8 cellular contexts compared by ENCODE assay signal in the genomic region with DNA sequence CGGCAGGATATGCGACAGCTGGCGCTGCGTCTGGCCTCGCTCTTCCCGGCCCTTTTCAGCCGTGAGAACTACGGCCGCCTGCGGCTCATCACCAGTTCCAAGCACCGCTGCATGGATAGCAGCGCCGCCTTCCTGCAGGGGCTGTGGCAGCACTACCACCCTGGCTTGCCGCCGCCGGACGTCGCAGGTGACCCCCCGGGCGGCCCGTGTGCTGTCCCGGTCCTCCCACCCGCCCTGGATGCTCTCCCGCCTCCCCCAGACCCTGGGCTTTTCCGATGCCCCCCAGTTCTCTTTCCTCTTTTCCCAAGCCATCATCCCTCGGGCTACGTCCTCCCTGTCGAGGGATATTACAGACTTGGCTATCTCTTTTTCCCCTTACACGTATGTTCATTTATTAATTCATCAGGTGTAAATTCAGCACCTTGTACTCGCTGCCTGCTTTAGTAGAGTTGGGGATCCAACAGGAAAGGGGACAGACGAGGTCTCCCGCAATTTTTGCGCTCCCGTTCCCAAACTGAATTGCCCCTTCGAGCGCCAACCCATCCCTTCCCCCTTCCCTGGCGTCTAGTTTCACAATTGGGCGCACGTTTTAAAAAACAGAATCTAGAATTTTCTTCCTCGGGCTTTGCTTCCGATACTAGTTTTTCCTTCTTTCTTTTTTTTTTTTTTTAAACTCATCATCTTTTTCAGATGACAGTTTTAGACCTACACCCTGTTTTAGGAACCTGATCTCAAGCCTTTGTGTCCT. TPM values are rescaled to one million over a fixed set of nuclear protein-coding genes. Genes with fewer than 3 reads are reported as not detected.
DNase-seq lines count a peak whose midpoint lies in the region; ATAC-seq and TF ChIP-seq lines count a peak whose summit lies in the region.

No MANE protein-coding gene starts in this region.

- ATAC-seq in WTC11: peak; percentile 63
- ATAC-seq in left colon: peak; percentile 88

- H3K27me3 ChIP-seq in MG63: no peaks in the 10 kb centered on the region

- no peaks in the 10 kb centered on the region for H3K9me3 ChIP-seq in MG63

- TF ChIP-seq CTCF in WTC11 (IDR thresholded peaks at IDR 0.05) (no peak), chondrocyte (IDR thresholded peaks at IDR 0.05) (peak; percentile 81)

- H3K4me3 Mint-ChIP-seq in WTC11 (peak overlapping the region; percentile 95), chondrocyte (ENCODE audit: unreplicated experiment) (peak overlapping the region; percentile 90)

- peak; percentile 12 for DNase-seq in NCI-H2196 (lab: John Stamatoyannopoulos, UW; ENCODE audit: unreplicated experiment)
- no peak for DNase-seq in NCI-H2196 treated with DMSO at 0.1 percent for 48 hours (lab: John Stamatoyannopoulos, UW; ENCODE audit: unreplicated experiment)
- peak; percentile 73 for DNase-seq in HEK293T (ENCODE audit: extremely low spot score)
- peak; percentile 62 for DNase-seq in MG63
- DNase-seq in WTC11 (ENCODE audit: low spot score): peak; percentile 65
- DNase-seq in chondrocyte (ENCODE audit: low spot score): peak; percentile 79
- DNase-seq in left colon: peak; percentile 66 to 75
- DNase-seq in stimulated activated CD4-positive, alpha-beta T cell treated with anti-CD3 and anti-CD28 coated beads, Interleukin-2, amount 100 ng/mL, for 24 hours: peak; percentile 49 to 60

- H3K27ac Mint-ChIP-seq in WTC11: peak overlapping the region; percentile 77
- H3K27ac Mint-ChIP-seq in chondrocyte (ENCODE audit: unreplicated experiment): peak overlapping the region; percentile 86

- peak overlapping the region; percentile 71 for H3K4me3 ChIP-seq in MG63

- intact Hi-C loops in left colon (cut with DNase I, micrococcal nuclease): no loop called here

- POLR2A ChIA-PET in HEK293T (lab: Yijun Ruan, JAX): interaction anchor here (0.7 to 1.5 kb wide), 7 partner anchors 8 to 323 kb away, joined by 3 to 7 read pairs (median 3); no protein-coding TSS in a partner anchor
- POLR2A ChIA-PET in WTC11 (lab: Charles Lee): interaction anchor here (1.6 kb wide), 1 partner anchor 357 kb away, joined by 4 read pairs; no protein-coding TSS in a partner anchor

- H3K9me3 Mint-ChIP-seq in WTC11 (no peaks in the 10 kb centered on the region), chondrocyte (ENCODE audit: low read depth) (no peaks in the 10 kb centered on the region)

- peaks cover 15% of the 10 kb centered on the region for H3K36me3 ChIP-seq in MG63

- H3K4me1 Mint-ChIP-seq in WTC11 (peaks cover 27% of the 10 kb centered on the region), chondrocyte (ENCODE audit: low read depth) (peaks cover 26% of the 10 kb centered on the region)

- H3K27me3 Mint-ChIP-seq in WTC11 (ENCODE audit: low read depth): peaks cover 14% of the 10 kb centered on the region; the same call in 1 of the 2 replicates
- H3K27me3 Mint-ChIP-seq in chondrocyte (ENCODE audit: low read depth): no peaks in the 10 kb centered on the region

- H3K36me3 Mint-ChIP-seq in WTC11 (peaks cover 14% of the 10 kb centered on the region), chondrocyte (ENCODE audit: low read depth) (peaks cover 6% of the 10 kb centered on the region)

- CTCF ChIA-PET in HEK293T (lab: Yijun Ruan, JAX) (interaction anchor here (0.7 kb wide), 1 partner anchor 14 kb away, joined by 4 read pairs; no protein-coding TSS in a partner anchor), WTC11 (lab: Charles Lee) (interaction anchor here (0.7 to 1.5 kb wide), 6 partner anchors 27 to 245 kb away, joined by 3 to 6 read pairs (median 3); no protein-coding TSS in a partner anchor)

TF ChIP-seq in HEK293T, 16 proteins besides CTCF, POLR2A, EP300 and RAD21:
- no peak for TF ChIP-seq L3MBTL2 (conservative IDR thresholded peaks at IDR 0.05)
- TF ChIP-seq TARDBP (IDR thresholded peaks at IDR 0.05): no peak
- no peak for TF ChIP-seq SUZ12 (IDR thresholded peaks at IDR 0.05)
- TF ChIP-seq BHLHE40 (IDR thresholded peaks at IDR 0.05; ENCODE audit: borderline replicate concordance): no peak
- TF ChIP-seq FOXM1 (IDR thresholded peaks at IDR 0.05; ENCODE audit: borderline replicate concordance): no peak
- TF ChIP-seq ZNF384 (IDR thresholded peaks at IDR 0.05): no peak
- no peak for TF ChIP-seq FOXA1 (IDR thresholded peaks at IDR 0.05)
- TF ChIP-seq, protein P1, sequence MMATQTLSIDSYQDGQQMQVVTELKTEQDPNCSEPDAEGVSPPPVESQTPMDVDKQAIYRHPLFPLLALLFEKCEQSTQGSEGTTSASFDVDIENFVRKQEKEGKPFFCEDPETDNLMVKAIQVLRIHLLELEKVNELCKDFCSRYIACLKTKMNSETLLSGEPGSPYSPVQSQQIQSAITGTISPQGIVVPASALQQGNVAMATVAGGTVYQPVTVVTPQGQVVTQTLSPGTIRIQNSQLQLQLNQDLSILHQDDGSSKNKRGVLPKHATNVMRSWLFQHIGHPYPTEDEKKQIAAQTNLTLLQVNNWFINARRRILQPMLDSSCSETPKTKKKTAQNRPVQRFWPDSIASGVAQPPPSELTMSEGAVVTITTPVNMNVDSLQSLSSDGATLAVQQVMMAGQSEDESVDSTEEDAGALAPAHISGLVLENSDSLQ (IDR thresholded peaks at IDR 0.05): no peak
- no peak for TF ChIP-seq CTBP1 (IDR thresholded peaks at IDR 0.05; ENCODE audit: borderline replicate concordance)
- TF ChIP-seq HDGF (IDR thresholded peaks at IDR 0.05; ENCODE audit: borderline replicate concordance): no peak
- TF ChIP-seq NFRKB (IDR thresholded peaks at IDR 0.05): no peak
- TF ChIP-seq LEF1 (IDR thresholded peaks at IDR 0.05; ENCODE audit: borderline replicate concordance): no peak
- no peak for TF ChIP-seq ELF4 (IDR thresholded peaks at IDR 0.05)
- no peak for TF ChIP-seq ARNT (IDR thresholded peaks at IDR 0.05)
- no peak for TF ChIP-seq FOXK2 (IDR thresholded peaks at IDR 0.05)
- no peak for TF ChIP-seq SP1 (IDR thresholded peaks at IDR 0.05)

TF ChIP-seq in WTC11, 78 proteins besides CTCF, POLR2A, EP300 and RAD21:
- TF ChIP-seq ZNF232 (CRISPR knock-in tag; IDR thresholded peaks at IDR 0.05) (no peak), ZNF423 (CRISPR knock-in tag; IDR thresholded peaks at IDR 0.05) (0 out of 2 replicates have a peak, but pooled peaks have one; percentile 14), NFYB (CRISPR knock-in tag; conservative IDR thresholded peaks at IDR 0.05; ENCODE audit: low read depth) (no peak)
- TF ChIP-seq, protein P2, sequence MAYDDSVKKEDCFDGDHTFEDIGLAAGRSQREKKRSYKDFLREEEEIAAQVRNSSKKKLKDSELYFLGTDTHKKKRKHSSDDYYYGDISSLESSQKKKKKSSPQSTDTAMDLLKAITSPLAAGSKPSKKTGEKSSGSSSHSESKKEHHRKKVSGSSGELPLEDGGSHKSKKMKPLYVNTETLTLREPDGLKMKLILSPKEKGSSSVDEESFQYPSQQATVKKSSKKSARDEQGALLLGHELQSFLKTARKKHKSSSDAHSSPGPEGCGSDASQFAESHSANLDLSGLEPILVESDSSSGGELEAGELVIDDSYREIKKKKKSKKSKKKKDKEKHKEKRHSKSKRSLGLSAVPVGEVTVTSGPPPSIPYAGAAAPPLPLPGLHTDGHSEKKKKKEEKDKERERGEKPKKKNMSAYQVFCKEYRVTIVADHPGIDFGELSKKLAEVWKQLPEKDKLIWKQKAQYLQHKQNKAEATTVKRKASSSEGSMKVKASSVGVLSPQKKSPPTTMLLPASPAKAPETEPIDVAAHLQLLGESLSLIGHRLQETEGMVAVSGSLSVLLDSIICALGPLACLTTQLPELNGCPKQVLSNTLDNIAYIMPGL (CRISPR knock-in tag; IDR thresholded peaks at IDR 0.05): peak; percentile 59; the same call in 1 of the 2 replicates
- TF ChIP-seq, protein P3, sequence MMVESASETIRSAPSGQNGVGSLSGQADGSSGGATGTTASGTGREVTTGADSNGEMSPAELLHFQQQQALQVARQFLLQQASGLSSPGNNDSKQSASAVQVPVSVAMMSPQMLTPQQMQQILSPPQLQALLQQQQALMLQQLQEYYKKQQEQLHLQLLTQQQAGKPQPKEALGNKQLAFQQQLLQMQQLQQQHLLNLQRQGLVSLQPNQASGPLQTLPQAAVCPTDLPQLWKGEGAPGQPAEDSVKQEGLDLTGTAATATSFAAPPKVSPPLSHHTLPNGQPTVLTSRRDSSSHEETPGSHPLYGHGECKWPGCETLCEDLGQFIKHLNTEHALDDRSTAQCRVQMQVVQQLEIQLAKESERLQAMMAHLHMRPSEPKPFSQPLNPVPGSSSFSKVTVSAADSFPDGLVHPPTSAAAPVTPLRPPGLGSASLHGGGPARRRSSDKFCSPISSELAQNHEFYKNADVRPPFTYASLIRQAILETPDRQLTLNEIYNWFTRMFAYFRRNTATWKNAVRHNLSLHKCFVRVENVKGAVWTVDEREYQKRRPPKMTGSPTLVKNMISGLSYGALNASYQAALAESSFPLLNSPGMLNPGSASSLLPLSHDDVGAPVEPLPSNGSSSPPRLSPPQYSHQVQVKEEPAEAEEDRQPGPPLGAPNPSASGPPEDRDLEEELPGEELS (CRISPR knock-in tag; IDR thresholded peaks at IDR 0.05): 0 out of 2 replicates have a peak, but pooled peaks have one; percentile 9

RNA-seq across cellular contexts. Expression of a gene that starts 0.8 kb away (rescaled TPM):
- 20.4 and 48.0 TPM in 2 replicates for total RNA-seq in MG63 (2014; rRNA removed; shearing (Covaris generic); ENCODE audit: low replicate concordance)
- total RNA-seq in WTC11 (2021) (25.5 to 29.9 TPM (median 29.1 TPM) in 3 replicates), chondrocyte (18.9 to 26.9 TPM (median 19.2 TPM) in 3 replicates), left colon (10 to 100 TPM; 28.2 to 34.3 TPM)
